Comparison of ENCODE assay signal across 13 cellular contexts in the genomic region with DNA sequence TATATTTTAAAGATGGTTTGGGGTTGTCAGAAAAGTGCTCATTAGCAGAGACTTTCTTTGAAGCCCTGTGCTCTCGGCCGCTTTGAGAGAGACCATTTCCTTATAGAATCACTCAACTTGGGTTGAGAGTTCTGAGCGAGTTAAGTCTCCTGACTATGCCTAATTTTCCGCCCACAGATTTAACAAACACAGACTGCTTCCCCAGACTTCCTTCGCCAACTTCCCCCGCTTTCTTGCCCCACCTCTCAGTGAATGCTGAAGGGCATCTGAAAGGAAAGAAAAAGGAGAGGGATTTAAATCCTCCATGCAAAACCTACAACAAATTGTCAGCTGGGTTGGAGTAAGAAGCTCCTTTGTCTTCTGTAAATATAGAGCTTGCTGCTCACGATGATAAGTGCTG.
DNase-seq lines count a peak whose midpoint lies in the region; ATAC-seq and TF ChIP-seq lines count a peak whose summit lies in the region.
"Had no signal": no experiment of that assay in that cellular context is flagged by ENCODE, and none has a peak within 500 bp of the region (broad histone marks: within the 10 kb centered on the region; RNA-seq: fewer than 3 reads in every experiment).

No MANE protein-coding gene starts in this region.

- H3K4me1 ChIP-seq in A673 (ENCODE audit: insufficient read depth, low read length, poor library complexity, severe bottlenecking) (no peaks in the 10 kb centered on the region), ascending aorta (peaks cover 3 to 12% of the 10 kb centered on the region in 2 donors), prostate gland (replicated peaks) (peaks cover 11% of the 10 kb centered on the region), SJCRH30 (peaks cover 17% of the 10 kb centered on the region)

- BruUV-seq in A673 (replicated peaks; lab: Mats Ljungman, UMichigan) = no TSS peak

- H3K4me3 ChIP-seq in A673 (ENCODE audit: low read depth, low read length, poor library complexity, severe bottlenecking) (no peak overlapping the region), ascending aorta (no peak overlapping the region), prostate gland (no peak overlapping the region), SJCRH30 (no peak overlapping the region)
- H3K4me3 ChIP-seq: transverse colon had no signal

- intact Hi-C loops in A673 (cut with micrococcal nuclease; ENCODE audit: unreplicated experiment) = no loop called here
- intact Hi-C loops in ascending aorta (cut with DNase I) = no loop called here
- intact Hi-C loops in Right ventricle myocardium superior (cut with DNase I) = no loop called here
- intact Hi-C loops in prostate gland (cut with DNase I) = no loop called here

- H3K27me3 ChIP-seq in A673 (replicated peaks; ENCODE audit: insufficient read depth, low read depth, low read length, poor library complexity) = no peaks in the 10 kb centered on the region
- H3K27me3 ChIP-seq in ascending aorta = no peaks in the 10 kb centered on the region
- no peaks in the 10 kb centered on the region for H3K27me3 ChIP-seq in prostate gland (replicated peaks; ENCODE audit: insufficient read depth)
- H3K27me3 ChIP-seq in SJCRH30 = no peaks in the 10 kb centered on the region
- H3K27me3 ChIP-seq: transverse colon had no signal

- H3K36me3 ChIP-seq in A673 (ENCODE audit: insufficient read depth, low read length, poor library complexity, severe bottlenecking) = no peaks in the 10 kb centered on the region
- no peaks in the 10 kb centered on the region for H3K36me3 ChIP-seq in ascending aorta
- no peaks in the 10 kb centered on the region for H3K36me3 ChIP-seq in prostate gland
- no peaks in the 10 kb centered on the region for H3K36me3 ChIP-seq in SJCRH30
- H3K36me3 ChIP-seq: transverse colon had no signal

- 43% methylated on average over 7 of the region's 7 CpGs for WGBS in prostate gland

- H3K36me3 Mint-ChIP-seq in activated T-cell treated with anti-CD3 and anti-CD28 coated beads, Interleukin-2, amount 50 U/mL, for 4 hours (ENCODE audit: insufficient read depth) = no peaks in the 10 kb centered on the region
- H3K36me3 Mint-ChIP-seq: CD4-positive, alpha-beta memory T cell had no signal

- TF ChIP-seq CTCF in A673 (conservative IDR thresholded peaks at IDR 0.05; ENCODE audit: low read depth, low read length) (no peak), ascending aorta (IDR thresholded peaks at IDR 0.05) (no peak), prostate gland (IDR thresholded peaks at IDR 0.05) (no peak)

- H3K4me3 Mint-ChIP-seq in activated T-cell treated with anti-CD3 and anti-CD28 coated beads, Interleukin-2, amount 50 U/mL, for 4 hours = no peak overlapping the region
- H3K4me3 Mint-ChIP-seq: naive B cell had no signal

- ATAC-seq in Right ventricle myocardium superior (ENCODE audit: poor library complexity) = peak; percentile 25
- no peak for ATAC-seq in activated T-cell treated with anti-CD3 and anti-CD28 coated beads, Interleukin-2, amount 50 U/mL, for 4 hours

- TF ChIP-seq POLR2A in prostate gland (IDR thresholded peaks at IDR 0.05) = no peak

- H3K9me3 ChIP-seq in A673 (ENCODE audit: low read depth, low read length, poor library complexity, severe bottlenecking) (no peaks in the 10 kb centered on the region), ascending aorta (no peaks in the 10 kb centered on the region), prostate gland (no peaks in the 10 kb centered on the region), SJCRH30 (replicated peaks) (no peaks in the 10 kb centered on the region)
- H3K9me3 ChIP-seq: transverse colon had no signal

- DNase-seq in A673 (ENCODE audit: low spot score) (peak; percentile 15), ascending aorta (ENCODE audit: low spot score in 2 of 2) (no peak), Right ventricle myocardium superior (no peak), prostate gland (ENCODE audit: low spot score) (no peak), SJCRH30 (no peak), iPS-NIHi7 (ENCODE audit: extremely low spot score) (no peak), AG08396 (ENCODE audit: low spot score) (no peak)
- no peak for DNase-seq in activated T-cell treated with anti-CD3 and anti-CD28 coated beads, Interleukin-2, amount 50 U/mL, for 4 hours
- DNase-seq: CD4-positive, alpha-beta memory T cell; naive B cell; stimulated activated CD4-positive, alpha-beta T cell treated with anti-CD3 and anti-CD28 coated beads, Interleukin-2, amount 100 ng/mL, for 48 hours; transverse colon; WERI-Rb-1 had no signal

- H3K27me3 Mint-ChIP-seq in activated T-cell treated with anti-CD3 and anti-CD28 coated beads, Interleukin-2, amount 50 U/mL, for 4 hours (ENCODE audit: low read depth) = peaks cover 18% of the 10 kb centered on the region

- POLR2A ChIA-PET in A673 (lab: Charles Lee; ENCODE audit: low non-redundant PET) = no interaction called here

- CTCF ChIA-PET in A673 (lab: Charles Lee) = no interaction called here

- H3K4me1 Mint-ChIP-seq in activated T-cell treated with anti-CD3 and anti-CD28 coated beads, Interleukin-2, amount 50 U/mL, for 4 hours (ENCODE audit: low read depth) = no peaks in the 10 kb centered on the region
- H3K4me1 Mint-ChIP-seq: CD4-positive, alpha-beta memory T cell had no signal

- H3K9me3 Mint-ChIP-seq in activated T-cell treated with anti-CD3 and anti-CD28 coated beads, Interleukin-2, amount 50 U/mL, for 4 hours = no peaks in the 10 kb centered on the region

- no peak overlapping the region for H3K27ac ChIP-seq in A673 (ENCODE audit: low read depth, low read length, poor library complexity, severe bottlenecking)
- peak overlapping the region; percentile 74 to 82 for H3K27ac ChIP-seq in ascending aorta
- peak overlapping the region; percentile 67 to 73 for H3K27ac ChIP-seq in prostate gland
- no peak overlapping the region for H3K27ac ChIP-seq in SJCRH30
- H3K27ac ChIP-seq: WERI-Rb-1 had no signal

Comparison
In these comparisons a context has a peak if more than half of its experiments do, and no peak if none do; other contexts are left out.
1. H3K27ac ChIP-seq: peak in ascending aorta (2 of 2) and prostate gland (2 of 2); none in A673 (single experiment) and SJCRH30 (single experiment).